ENCODE assay signal across 19 cellular contexts in genomic region chr6:128822271-128822670, GRCh38.
DNase-seq lines count a peak whose midpoint lies in the region; ATAC-seq and TF ChIP-seq lines count a peak whose summit lies in the region.
"Had no signal": no experiment of that assay in that cellular context is flagged by ENCODE, and none has a peak within 500 bp of the region (broad histone marks: within the 10 kb centered on the region; RNA-seq: fewer than 3 reads in every experiment).

No MANE protein-coding gene starts in this region.

- in situ Hi-C loops in IMR-90 (cut with MboI; ENCODE audit: low sequenced_read_pairs) (no loop called here), astrocyte of the cerebellum (cut with HindIII; ENCODE audit: low sequenced_read_pairs) (no loop called here)

- no CpG with 5 or more reads among the region's 3 CpGs for WGBS in IMR-90 (ENCODE audit: extremely low coverage in 2 of 2, insufficient read length in 1 of 2), 2 experiments

- no peaks in the 10 kb centered on the region for H3K9me2 ChIP-seq in OCI-LY7 (ENCODE audit: insufficient read depth, low read length)

- peaks cover 4% of the 10 kb centered on the region; the same call in 1 of the 2 replicates for H3K27me3 ChIP-seq in IMR-90 (ENCODE audit: control insufficient read depth, insufficient read depth, low read length)
- H3K27me3 ChIP-seq: SJCRH30, upper lobe of right lung had no signal

- dilution Hi-C loops in IMR-90 (cut with HindIII; ENCODE audit: low sequenced_read_pairs, unreplicated experiment): no loop called here

- H2BK5ac ChIP-seq in IMR-90 (ENCODE audit: low read depth, low read length, poor library complexity, severe bottlenecking): no peak overlapping the region

- intact Hi-C loops in IMR-90 (cut with micrococcal nuclease) (no loop called here), sciatic nerve (cut with DNase I) (no loop called here), OCI-LY7 (cut with micrococcal nuclease; ENCODE audit: unreplicated experiment) (no loop called here)

- no peak overlapping the region for H2BK120ac ChIP-seq in IMR-90 (ENCODE audit: low read depth, low read length)

- TF ChIP-seq CTCF in IMR-90 (conservative IDR thresholded peaks at IDR 0.05; ENCODE audit: low read depth, low read length) (no peak), astrocyte of the cerebellum (IDR thresholded peaks at IDR 0.05; ENCODE audit: low read depth, low read length, missing control alignments) (no peak), fibroblast of the aortic adventitia (IDR thresholded peaks at IDR 0.05; ENCODE audit: insufficient read depth, low read length) (no peak), OCI-LY7 (conservative IDR thresholded peaks at IDR 0.05; ENCODE audit: low read length) (no peak)

- TF ChIP-seq POLR2A in IMR-90 (IDR thresholded peaks at IDR 0.05; ENCODE audit: low read depth, low read length): no peak

- no peaks in the 10 kb centered on the region for H3K36me3 ChIP-seq in IMR-90 (ENCODE audit: control insufficient read depth, insufficient read depth, low read length)
- H3K36me3 ChIP-seq in OCI-LY7 (ENCODE audit: insufficient read depth, low read length): no peaks in the 10 kb centered on the region
- H3K36me3 ChIP-seq: SJCRH30, upper lobe of right lung had no signal

- no peak overlapping the region for H3K56ac ChIP-seq in IMR-90 (ENCODE audit: extremely low read depth, insufficient read depth, low read length)

- H2BK15ac ChIP-seq in IMR-90 (ENCODE audit: low read depth, low read length): no peak overlapping the region

- H4K5ac ChIP-seq in IMR-90 (ENCODE audit: low read depth, low read length): no peak overlapping the region

- H3K4ac ChIP-seq in IMR-90 (ENCODE audit: low read depth, low read length): no peak overlapping the region

- H2AK9ac ChIP-seq in IMR-90 (replicated peaks; ENCODE audit: low read depth, low read length, poor library complexity): no peak overlapping the region

- no peak overlapping the region for H3K9ac ChIP-seq in IMR-90 (ENCODE audit: low read depth, low read length)

- no peak overlapping the region for H3K4me3 ChIP-seq in IMR-90 (ENCODE audit: insufficient read depth, low read depth, low read length)
- H3K4me3 ChIP-seq in astrocyte of the cerebellum (ENCODE audit: low read depth, low read length): no peak overlapping the region
- H3K4me3 ChIP-seq in fibroblast of the aortic adventitia (ENCODE audit: low read depth, low read length): no peak overlapping the region
- H3K4me3 ChIP-seq in OCI-LY7 (ENCODE audit: low read depth, low read length, poor library complexity, severe bottlenecking): no peak overlapping the region
- H3K4me3 ChIP-seq: SJCRH30, upper lobe of right lung had no signal

- H3K18ac ChIP-seq in IMR-90 (ENCODE audit: low read depth, low read length): no peak overlapping the region

- H2AFZ ChIP-seq in IMR-90 (replicated peaks; ENCODE audit: low read length, poor library complexity) (no peak overlapping the region), OCI-LY7 (ENCODE audit: low read length) (no peak overlapping the region)

- H3K27ac ChIP-seq in IMR-90 (ENCODE audit: insufficient read depth, low read length): no peak overlapping the region
- no peak overlapping the region for H3K27ac ChIP-seq in OCI-LY7 (ENCODE audit: low read depth, low read length, poor library complexity, severe bottlenecking)
- H3K27ac ChIP-seq: SJCRH30, upper lobe of right lung had no signal

- no peaks in the 10 kb centered on the region for H3K79me1 ChIP-seq in IMR-90 (ENCODE audit: low read depth in 1 of 2, low read length in 2 of 2)

- H3K4me2 ChIP-seq in IMR-90 (ENCODE audit: low read depth, low read length) (no peak overlapping the region), OCI-LY7 (ENCODE audit: low read length) (no peak overlapping the region)

- H3K9me3 ChIP-seq in IMR-90 (ENCODE audit: control insufficient read depth, insufficient read depth, low read length) (no peaks in the 10 kb centered on the region), OCI-LY7 (ENCODE audit: low read length) (no peaks in the 10 kb centered on the region)
- H3K9me3 ChIP-seq: SJCRH30, upper lobe of right lung had no signal

- H3K79me2 ChIP-seq in OCI-LY7 (ENCODE audit: insufficient read depth, low read depth, low read length): no peaks in the 10 kb centered on the region

- H3K4me1 ChIP-seq in IMR-90 (ENCODE audit: control insufficient read depth, insufficient read depth, low read length): peaks cover 2% of the 10 kb centered on the region; the same call in 1 of the 2 replicates
- H3K4me1 ChIP-seq in OCI-LY7 (ENCODE audit: insufficient read depth, low read length, poor library complexity, severe bottlenecking): no peaks in the 10 kb centered on the region
- H3K4me1 ChIP-seq: upper lobe of right lung had no signal

- CTCF ChIA-PET in IMR-90 (lab: Yijun Ruan, JAX) (interaction anchor here (2.2 kb wide), 1 partner anchor 14 kb away, joined by 4 read pairs; no protein-coding TSS in a partner anchor), OCI-LY7 (lab: Charles Lee; ENCODE audit: unreplicated experiment) (no interaction called here)

- no peak for TF ChIP-seq RAD21 in IMR-90 (IDR thresholded peaks at IDR 0.05; ENCODE audit: low read length)

- BruUV-seq in IMR-90 (replicated peaks; lab: Mats Ljungman, UMichigan) (no TSS peak), OCI-LY7 (replicated peaks; lab: Mats Ljungman, UMichigan) (no TSS peak)

- POLR2A ChIA-PET in IMR-90 (lab: Charles Lee; ENCODE audit: unreplicated experiment) (no interaction called here), OCI-LY7 (lab: Charles Lee) (no interaction called here)

- no peaks in the 10 kb centered on the region for H4K20me1 ChIP-seq in IMR-90 (ENCODE audit: insufficient read depth, low read length)
- no peaks in the 10 kb centered on the region for H4K20me1 ChIP-seq in OCI-LY7 (ENCODE audit: insufficient read depth, low read length)

- DNase-seq in IMR-90: peak; percentile 68
- DNase-seq in astrocyte of the cerebellum (ENCODE audit: low read depth): peak; percentile 2
- peak; percentile 71 for DNase-seq in fibroblast of the aortic adventitia (ENCODE audit: low read depth)
- DNase-seq in sciatic nerve (ENCODE audit: low spot score): no peak
- no peak for DNase-seq in OCI-LY7 (ENCODE audit: low spot score)
- DNase-seq in SW 1271 (lab: John Stamatoyannopoulos, UW): no peak
- DNase-seq: activated CD4-positive, alpha-beta T cell treated with anti-CD3 and anti-CD28 coated beads, Interleukin-2, amount 10 ng/mL, durations not matched to agents 7 days and 5 days; activated naive CD8-positive, alpha-beta T cell treated with anti-CD3 and anti-CD28 coated beads for 36 hours; caudate nucleus; COR-L47; erythroblast; head of caudate nucleus; NCI-H1694; NCI-H774; PC-3; SJCRH30; upper lobe of right lung had no signal

- H4K8ac ChIP-seq in IMR-90 (ENCODE audit: low read depth in 2 of 2, low read length in 2 of 2): no peak overlapping the region

- no peak overlapping the region for H2BK20ac ChIP-seq in IMR-90 (ENCODE audit: low read depth, low read length)

- no peak overlapping the region for H3K23ac ChIP-seq in IMR-90 (ENCODE audit: low read depth, low read length)

- H2AK5ac ChIP-seq in IMR-90 (ENCODE audit: low read depth, low read length): no peak overlapping the region

- H3K9me1 ChIP-seq in IMR-90 (ENCODE audit: insufficient read depth, low read length): no peaks in the 10 kb centered on the region

- H3K14ac ChIP-seq in IMR-90 (replicated peaks; ENCODE audit: low read depth, low read length): no peak overlapping the region

- ATAC-seq in IMR-90 (ENCODE audit: low read depth) (peak; percentile 71), sciatic nerve (peak; percentile 42), GM19452 (IDR thresholded peaks at IDR 0.05; ENCODE audit: unreplicated experiment) (no peak)
- ATAC-seq: activated T-helper 17 cell treated with anti-CD3 and anti-CD28 coated beads, Interleukin-2, amount 50 U/mL, for 72 hours; PC-3; upper lobe of right lung had no signal

- no peak overlapping the region for H4K91ac ChIP-seq in IMR-90 (ENCODE audit: insufficient read depth, low read depth, low read length)

TF ChIP-seq in IMR-90, 13 proteins besides CTCF, POLR2A, EP300 and RAD21:
- TF ChIP-seq SMC3 (IDR thresholded peaks at IDR 0.05; ENCODE audit: low read depth, low read length): no peak
- TF ChIP-seq CEBPB (IDR thresholded peaks at IDR 0.05; ENCODE audit: low read depth, low read length): no peak
- TF ChIP-seq USF2 (IDR thresholded peaks at IDR 0.05; ENCODE audit: low read depth, low read length): no peak
- no peak for TF ChIP-seq BHLHE40 (IDR thresholded peaks at IDR 0.05; ENCODE audit: low read depth, low read length)
- TF ChIP-seq RCOR1 (IDR thresholded peaks at IDR 0.05; ENCODE audit: insufficient replicate concordance, low read length): no peak
- TF ChIP-seq MAFK (IDR thresholded peaks at IDR 0.05; ENCODE audit: low read depth, low read length): no peak
- no peak for TF ChIP-seq CHD1 (IDR thresholded peaks at IDR 0.05; ENCODE audit: low read depth, low read length)
- TF ChIP-seq FOS (IDR thresholded peaks at IDR 0.05; ENCODE audit: low read depth, low read length): no peak
- TF ChIP-seq NFE2L2 (IDR thresholded peaks at IDR 0.05; ENCODE audit: low read depth, low read length): no peak
- TF ChIP-seq MAZ (IDR thresholded peaks at IDR 0.05; ENCODE audit: borderline replicate concordance, low read depth, low read length): no peak
- TF ChIP-seq ELK1 (IDR thresholded peaks at IDR 0.05; ENCODE audit: borderline replicate concordance, low read depth, low read length): no peak

Comparison
In these comparisons a context has a peak if more than half of its experiments do, and no peak if none do; other contexts are left out.
1. DNase-seq: peak in IMR-90 (single experiment), astrocyte of the cerebellum (single experiment) and fibroblast of the aortic adventitia (single experiment); none in sciatic nerve (single experiment), OCI-LY7 (single experiment) and SW 1271 (0 of 2).